In the genomic region with DNA sequence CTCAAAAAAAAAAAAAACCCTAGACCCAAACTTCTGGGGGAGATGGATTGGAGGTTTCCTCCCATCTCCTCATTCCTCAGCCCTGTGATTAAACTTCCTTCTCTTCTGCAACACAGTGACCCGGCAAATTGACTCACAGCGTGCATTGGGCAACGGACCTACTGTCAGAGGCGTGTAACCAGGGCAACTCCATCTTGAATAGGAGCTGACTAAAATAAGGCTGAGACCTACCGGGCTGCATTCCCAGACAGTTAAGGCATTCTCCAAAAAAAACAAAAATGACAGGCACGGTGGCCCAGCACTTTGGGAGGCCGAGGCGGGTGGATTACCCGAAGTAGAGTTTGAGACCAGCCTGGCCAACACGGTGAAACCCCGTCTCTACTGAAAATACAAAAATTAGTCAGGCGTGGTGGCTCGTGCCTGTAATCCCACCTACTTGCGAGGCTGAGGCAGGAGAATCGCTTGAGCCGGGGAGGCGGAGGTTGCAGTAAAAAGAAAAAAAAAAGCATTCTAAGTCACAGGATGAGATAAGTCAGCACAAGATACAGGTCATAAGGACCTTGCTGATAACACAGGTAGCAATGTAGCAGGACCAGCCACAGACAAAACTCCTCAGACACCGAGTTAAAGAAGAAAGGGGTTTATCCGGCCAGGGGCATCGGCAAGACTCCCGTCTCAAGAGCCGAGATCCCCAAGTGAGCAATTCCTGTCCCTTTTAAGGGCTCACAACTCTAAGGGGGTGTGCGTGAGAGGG, we compare ENCODE assay signal across 15 cellular contexts. TPM values are rescaled to one million over a fixed set of nuclear protein-coding genes. Genes with fewer than 3 reads are reported as not detected.
DNase-seq lines count a peak whose midpoint lies in the region; FAIRE-seq and TF ChIP-seq lines count a peak whose summit lies in the region.
"Had no signal": no experiment of that assay in that cellular context is flagged by ENCODE, and none has a peak within 500 bp of the region (broad histone marks: within the 10 kb centered on the region; RNA-seq: fewer than 3 reads in every experiment).

No MANE protein-coding gene starts in this region.

- H2BK5ac ChIP-seq in trophoblast cell (ENCODE audit: low read depth, low read length, poor library complexity): peak overlapping the region; percentile 97

- H3K79me1 ChIP-seq in trophoblast cell (ENCODE audit: low read length): peaks cover 54% of the 10 kb centered on the region

- H2AK5ac ChIP-seq in trophoblast cell (ENCODE audit: low read length): peak overlapping the region; percentile 57

- H3K27ac ChIP-seq in PC-9 (peak overlapping the region; percentile 88), dorsolateral prefrontal cortex (no peak overlapping the region), trophoblast cell (ENCODE audit: low read depth, low read length) (peak overlapping the region; percentile 85)
- H3K27ac ChIP-seq: body of pancreas, KMS-11, psoas muscle had no signal

- intact Hi-C loops in PC-9 (cut with micrococcal nuclease; ENCODE audit: unreplicated experiment): loop anchor here (10.0 kb wide), 1 partner anchor 112 kb away; a partner anchor contains a TSS
- intact Hi-C loops in dorsolateral prefrontal cortex (cut with DNase I): no loop called here

- H3K79me2 ChIP-seq in PC-9 (ENCODE audit: low read depth): no peaks in the 10 kb centered on the region
- H3K79me2 ChIP-seq in trophoblast cell (ENCODE audit: control insufficient read depth, insufficient read depth, low read length, poor library complexity): peaks cover 6% of the 10 kb centered on the region

- no peak overlapping the region for H3K27ac Mint-ChIP-seq in activated CD4-positive, alpha-beta T cell treated with anti-CD3 and anti-CD28 coated beads, Interleukin-2, amount 10 ng/mL, durations not matched to agents 7 days and 5 days
- H3K27ac Mint-ChIP-seq: T-helper 2 cell treated with Interferon-gamma antibody and Interleukin-4, amounts not matched to agents 5 μg/mL and 100 μg/mL, for 36 hours had no signal

- peak overlapping the region; percentile 2 for H4K8ac ChIP-seq in trophoblast cell (ENCODE audit: low read depth, low read length)

- TF ChIP-seq CTCF in PC-9 (conservative IDR thresholded peaks at IDR 0.05) (no peak), dorsolateral prefrontal cortex (IDR thresholded peaks at IDR 0.05 in 54 of 56, conservative IDR thresholded peaks at IDR 0.05 in 2 of 56; ENCODE audit: low read depth in 1 of 56, partially characterized antibody in 56 of 56) (no peak), GM10248 (IDR thresholded peaks at IDR 0.05; ENCODE audit: control extremely low read depth, extremely low read depth, low read depth, missing control alignments) (no peak)

- H2BK120ac ChIP-seq in trophoblast cell (ENCODE audit: insufficient read depth, low read length, poor library complexity): peak overlapping the region; percentile 96

- CTCF ChIA-PET in PC-9 (lab: Charles Lee) (no interaction called here), GM10248 (lab: Yijun Ruan, JAX) (no interaction called here)
- CTCF ChIA-PET in activated CD4-positive, alpha-beta T cell treated with anti-CD3 and anti-CD28 coated beads, Interleukin-2, amount 10 ng/mL, durations not matched to agents 7 days and 5 days (lab: Charles Lee): interaction anchor here (0.6 kb wide), 1 partner anchor 297 kb away, joined by 3 read pairs; no protein-coding TSS in a partner anchor

- peak overlapping the region; percentile 54 for H3K14ac ChIP-seq in trophoblast cell (ENCODE audit: low read length)

- H3K4me2 ChIP-seq in PC-9: peak overlapping the region; percentile 66
- no peak overlapping the region for H3K4me2 ChIP-seq in trophoblast cell (ENCODE audit: low read length)
- H3K4me2 ChIP-seq: KMS-11 had no signal

- no peak overlapping the region for H3K4me3 Mint-ChIP-seq in activated CD4-positive, alpha-beta T cell treated with anti-CD3 and anti-CD28 coated beads, Interleukin-2, amount 10 ng/mL, durations not matched to agents 7 days and 5 days
- H3K4me3 Mint-ChIP-seq: T-helper 2 cell treated with Interferon-gamma antibody and Interleukin-4, amounts not matched to agents 5 μg/mL and 100 μg/mL, for 36 hours had no signal

- H3K9me3 Mint-ChIP-seq in activated CD4-positive, alpha-beta T cell treated with anti-CD3 and anti-CD28 coated beads, Interleukin-2, amount 10 ng/mL, durations not matched to agents 7 days and 5 days: no peaks in the 10 kb centered on the region
- H3K9me3 Mint-ChIP-seq: T-helper 2 cell treated with Interferon-gamma antibody and Interleukin-4, amounts not matched to agents 5 μg/mL and 100 μg/mL, for 36 hours had no signal

- peak overlapping the region; percentile 92 for H4K91ac ChIP-seq in trophoblast cell (ENCODE audit: low read depth, low read length)

- H2BK12ac ChIP-seq in trophoblast cell (ENCODE audit: low read length): no peak overlapping the region

- H3K4me1 Mint-ChIP-seq in activated CD4-positive, alpha-beta T cell treated with anti-CD3 and anti-CD28 coated beads, Interleukin-2, amount 10 ng/mL, durations not matched to agents 7 days and 5 days: no peaks in the 10 kb centered on the region

- H3K4me3 ChIP-seq in PC-9 (peak overlapping the region; percentile 17; the same call in 1 of the 2 replicates), dorsolateral prefrontal cortex (no peak overlapping the region), trophoblast cell (ENCODE audit: low read depth, low read length) (no peak overlapping the region)
- H3K4me3 ChIP-seq: body of pancreas, psoas muscle had no signal

- no peaks in the 10 kb centered on the region for H3K9me2 ChIP-seq in PC-9 (ENCODE audit: insufficient read depth)

- H3K9ac ChIP-seq in trophoblast cell (ENCODE audit: low read length): no peak overlapping the region
- H3K9ac ChIP-seq: KMS-11 had no signal

- FAIRE-seq in H54 (lab: Jason Lieb, UNC): no peak

- POLR2A ChIA-PET in PC-9 (lab: Charles Lee; ENCODE audit: unreplicated experiment) (interaction anchor here (0.5 to 0.6 kb wide), 3 partner anchors 110 to 1432 kb away, joined by 12 to 18 read pairs (median 12); a partner anchor contains a TSS), GM10248 (lab: Yijun Ruan, JAX) (no interaction called here)
- POLR2A ChIA-PET in activated CD4-positive, alpha-beta T cell treated with anti-CD3 and anti-CD28 coated beads, Interleukin-2, amount 10 ng/mL, durations not matched to agents 7 days and 5 days (lab: Charles Lee): no interaction called here

- no peak overlapping the region for H3K23ac ChIP-seq in trophoblast cell (ENCODE audit: low read length)

- TF ChIP-seq POLR2A in H54 (IDR thresholded peaks at IDR 0.05; ENCODE audit: low read depth, low read length): no peak

- peaks cover 23% of the 10 kb centered on the region; the same call in 1 of the 2 replicates for H3F3A ChIP-seq in PC-9 (ENCODE audit: insufficient read depth, low read depth)

- H3K27me3 ChIP-seq in PC-9 (ENCODE audit: insufficient read depth, low read depth) (no peaks in the 10 kb centered on the region), dorsolateral prefrontal cortex (peaks cover 0 to 8% (median 0%) of the 10 kb centered on the region in 45 donors), trophoblast cell (ENCODE audit: insufficient read depth, low read length) (no peaks in the 10 kb centered on the region)
- H3K27me3 ChIP-seq: body of pancreas had no signal

- H4K20me1 ChIP-seq in PC-9 (ENCODE audit: insufficient read depth): no peaks in the 10 kb centered on the region

- H3K36me3 ChIP-seq in PC-9 (ENCODE audit: low read depth) (no peaks in the 10 kb centered on the region), trophoblast cell (ENCODE audit: control insufficient read depth in 1 of 2, insufficient read depth in 2 of 2, low read length in 2 of 2) (no peaks in the 10 kb centered on the region)

- peak overlapping the region; percentile 86 for H3K18ac ChIP-seq in trophoblast cell (ENCODE audit: low read length)

- DNase-seq in H54 (ENCODE audit: insufficient read length, low spot score) (peak; percentile 71), PC-9 (peak; percentile 90 to 99), dorsolateral prefrontal cortex (peak in 9 of 10 donors; percentile 3 to 73 (median 49)), trophoblast cell (peak; percentile 99), GM10248 (ENCODE audit: extremely low spot score) (no peak)
- no peak for DNase-seq in activated naive CD4-positive, alpha-beta T cell (lab: John Stamatoyannopoulos, UW)
- no peak for DNase-seq in stimulated activated CD4-positive, alpha-beta T cell treated with anti-CD3 and anti-CD28 coated beads, Interleukin-4, amount 100 ng/mL, for 4 hours
- DNase-seq in activated CD4-positive, alpha-beta T cell treated with anti-CD3 and anti-CD28 coated beads, Interleukin-2, amount 10 ng/mL, durations not matched to agents 7 days and 5 days: no peak
- DNase-seq: activated T-cell treated with anti-CD3 and anti-CD28 coated beads for 4 hours, NCI-H526, psoas muscle had no signal

- no peaks in the 10 kb centered on the region for H3K9me3 ChIP-seq in PC-9 (ENCODE audit: insufficient read depth, low read depth)
- H3K9me3 ChIP-seq in trophoblast cell (ENCODE audit: insufficient read depth, low read depth, low read length): no peaks in the 10 kb centered on the region
- H3K9me3 ChIP-seq: body of pancreas, psoas muscle had no signal

- no peaks in the 10 kb centered on the region for H3K36me3 Mint-ChIP-seq in activated CD4-positive, alpha-beta T cell treated with anti-CD3 and anti-CD28 coated beads, Interleukin-2, amount 10 ng/mL, durations not matched to agents 7 days and 5 days (ENCODE audit: low read depth)

- H3K4me1 ChIP-seq in PC-9 (replicated peaks; ENCODE audit: insufficient read depth) (peaks cover 24% of the 10 kb centered on the region), trophoblast cell (ENCODE audit: control insufficient read depth in 1 of 2, insufficient read depth in 2 of 2, low read length in 2 of 2) (peaks cover 8 to 14% of the 10 kb centered on the region in 2 experiments)
- H3K4me1 ChIP-seq: body of pancreas, psoas muscle had no signal

- no CpG with 5 or more reads among the region's 23 CpGs for WGBS in trophoblast cell (ENCODE audit: extremely low coverage, insufficient coverage, insufficient read length)

- BruUV-seq in PC-9 (replicated peaks; lab: Mats Ljungman, UMichigan): TSS peak; percentile 89

- H2AFZ ChIP-seq in PC-9 (peak overlapping the region; percentile 66; the same call in 1 of the 2 replicates), trophoblast cell (ENCODE audit: insufficient read depth, low read length, poor library complexity) (peak overlapping the region; percentile 25)

- peaks cover 6% of the 10 kb centered on the region for H3K27me3 Mint-ChIP-seq in activated CD4-positive, alpha-beta T cell treated with anti-CD3 and anti-CD28 coated beads, Interleukin-2, amount 10 ng/mL, durations not matched to agents 7 days and 5 days

- H4K12ac ChIP-seq in trophoblast cell (ENCODE audit: low read depth, low read length): no peak overlapping the region

- peak overlapping the region; percentile 40 for H3K4ac ChIP-seq in trophoblast cell (ENCODE audit: low read depth, low read length)

RNA-seq across cellular contexts. Expression of a gene that starts 5.4 kb away (rescaled TPM):
- total RNA-seq in PC-9 (2021) (0.25 and 0.50 TPM in 2 replicates), dorsolateral prefrontal cortex (under 1 TPM in 2 of 120 experiments, not detected in 118; 0.16 to 0.20 TPM)
- polyA plus RNA-seq in trophoblast cell (2013): 29.3 and 33.1 TPM in 2 replicates
- not detected for total RNA-seq in activated CD4-positive, alpha-beta T cell treated with anti-CD3 and anti-CD28 coated beads, Interleukin-2, amount 10 ng/mL, durations not matched to agents 7 days and 5 days
- total RNA-seq: body of pancreas, psoas muscle, temporal lobe had no signal
- polyA plus RNA-seq: psoas muscle had no signal

RNA-seq across cellular contexts. Expression of a gene that starts 13.4 kb away (rescaled TPM):
- total RNA-seq in PC-9 (2021) (117 and 153 TPM in 2 replicates), dorsolateral prefrontal cortex (10 to 100 TPM in 32 of 120 experiments, 1 to 10 TPM in 82, under 1 TPM in 6; 0.35 to 24.1 (median 7.2) TPM)
- 3.4 and 3.7 TPM in 2 replicates for polyA plus RNA-seq in trophoblast cell (2013)
- 10 to 100 TPM; 12.6 to 14.7 TPM for total RNA-seq in activated CD4-positive, alpha-beta T cell treated with anti-CD3 and anti-CD28 coated beads, Interleukin-2, amount 10 ng/mL, durations not matched to agents 7 days and 5 days

RNA-seq across cellular contexts. Expression of a gene that starts 46.8 kb away (rescaled TPM):
- total RNA-seq in PC-9 (2021) (not detected in 2 replicates), dorsolateral prefrontal cortex (1 to 10 TPM in 2 of 120 experiments, under 1 TPM in 4, not detected in 114; 0.30 to 1.1 (median 0.77) TPM)
- 0.64 and 0.69 TPM in 2 replicates for polyA plus RNA-seq in trophoblast cell (2013)
- total RNA-seq in activated CD4-positive, alpha-beta T cell treated with anti-CD3 and anti-CD28 coated beads, Interleukin-2, amount 10 ng/mL, durations not matched to agents 7 days and 5 days: not detected
- total RNA-seq: body of pancreas, temporal lobe had no signal
- polyA plus RNA-seq: psoas muscle had no signal

Comparison
In these comparisons a context has a peak if more than half of its experiments do, and no peak if none do; other contexts are left out.
1. DNase-seq: peak in H54 (single experiment), PC-9 (2 of 2), dorsolateral prefrontal cortex (9 of 10) and trophoblast cell (2 of 2); none in GM10248 (single experiment), activated naive CD4-positive, alpha-beta T cell (0 of 4), stimulated activated CD4-positive, alpha-beta T cell treated with anti-CD3 and anti-CD28 coated beads, Interleukin-4, amount 100 ng/mL, for 4 hours (0 of 2) and activated CD4-positive, alpha-beta T cell treated with anti-CD3 and anti-CD28 coated beads, Interleukin-2, amount 10 ng/mL, durations not matched to agents 7 days and 5 days (single experiment).
2. H3K27ac ChIP-seq: peak in PC-9 (single experiment) and trophoblast cell (single experiment); none in dorsolateral prefrontal cortex (0 of 59).